27 cellular contexts compared by ENCODE assay signal in the genomic region with DNA sequence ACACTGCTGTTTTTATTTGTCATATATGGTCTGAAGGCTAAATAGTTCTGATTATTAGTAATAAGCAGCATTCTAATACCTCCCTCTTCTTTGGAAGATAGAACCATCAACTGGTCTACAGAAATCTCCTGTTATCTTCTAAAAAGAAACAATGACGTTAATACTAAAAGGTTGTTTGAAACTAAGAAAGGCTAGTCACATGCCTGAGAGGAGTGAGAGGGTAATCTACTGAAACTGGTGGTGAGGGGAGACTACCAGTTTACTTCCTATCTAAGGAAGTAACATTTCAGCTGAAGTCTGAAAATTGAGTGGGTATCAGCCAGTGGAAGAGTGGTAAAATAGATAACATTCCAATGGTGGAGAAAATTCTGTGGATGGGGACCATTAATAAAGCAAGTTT.
"Had no signal": no experiment of that assay in that cellular context is flagged by ENCODE, and none has a peak within 500 bp of the region (broad histone marks: within the 10 kb centered on the region; RNA-seq: fewer than 3 reads in every experiment).

No MANE protein-coding gene starts in this region.

- FAIRE-seq: frontal cortex had no signal

- H3K9ac ChIP-seq: neural progenitor cell had no signal

- H3K4me3 Mint-ChIP-seq: activated CD4-positive, alpha-beta T cell treated with anti-CD3 and anti-CD28 coated beads, Interleukin-2, amount 10 ng/mL, durations not matched to agents 7 days and 5 days; effector memory CD8-positive, alpha-beta T cell; naive B cell; neural progenitor cell had no signal

- H3K4me2 ChIP-seq: hepatocyte, neural progenitor cell had no signal

- H3K27me3 ChIP-seq: adrenal gland, ascending aorta, colonic mucosa, dorsolateral prefrontal cortex, esophagus muscularis mucosa, hepatocyte, left lung, neural progenitor cell, testis, uterus had no signal

- ATAC-seq: activated CD4-positive, CD25-positive, alpha-beta regulatory T cell treated with anti-CD3 and anti-CD28 coated beads, Interleukin-2, amount 50 U/mL, for 24 hours; effector memory CD8-positive, alpha-beta T cell; left lung had no signal

- H3K9me3 ChIP-seq: adrenal gland, ascending aorta, colonic mucosa, esophagus muscularis mucosa, left lung, testis, uterus had no signal

- H2AFZ ChIP-seq: hepatocyte, neural progenitor cell had no signal

- H3K4me3 ChIP-seq: adrenal gland, ascending aorta, colonic mucosa, dorsolateral prefrontal cortex, esophagus muscularis mucosa, hepatocyte, left lung, lung, neural progenitor cell, testis, uterus had no signal

- H3K27me3 Mint-ChIP-seq: activated CD4-positive, alpha-beta T cell treated with anti-CD3 and anti-CD28 coated beads, Interleukin-2, amount 10 ng/mL, durations not matched to agents 7 days and 5 days; effector memory CD8-positive, alpha-beta T cell; naive B cell had no signal

- H3K27ac Mint-ChIP-seq: activated CD4-positive, alpha-beta T cell treated with anti-CD3 and anti-CD28 coated beads, Interleukin-2, amount 10 ng/mL, durations not matched to agents 7 days and 5 days; activated T-helper 2 cell treated with anti-CD3 and anti-CD28 coated beads, Interferon-gamma antibody, Interleukin-2, Interleukin-4, amounts not matched to agents 10 μg/mL and 5 μg/mL and 100 μg/mL, durations not matched to agents 14 hours and 24 hours and 36 hours; neural progenitor cell had no signal

- H3K4me1 Mint-ChIP-seq: activated CD4-positive, alpha-beta T cell treated with anti-CD3 and anti-CD28 coated beads, Interleukin-2, amount 10 ng/mL, durations not matched to agents 7 days and 5 days; naive B cell; neural progenitor cell had no signal

- H3K36me3 ChIP-seq: uterus had no signal

- H3K27ac ChIP-seq: adrenal gland, ascending aorta, colonic mucosa, dorsolateral prefrontal cortex, esophagus muscularis mucosa, hepatocyte, left lung, neural progenitor cell, testis, uterus had no signal

- H3K4me1 ChIP-seq: adrenal gland, ascending aorta, colonic mucosa, esophagus muscularis mucosa, left lung, neural progenitor cell, testis, uterus had no signal

- DNase-seq: activated CD4-positive, alpha-beta T cell treated with anti-CD3 and anti-CD28 coated beads, Interleukin-2, amount 10 ng/mL, durations not matched to agents 7 days and 5 days; activated naive CD4-positive, alpha-beta T cell; activated T-cell treated with anti-CD3 and anti-CD28 coated beads, Interleukin-2, amount 50 U/mL, for 1 hour; adrenal gland; colonic mucosa; dorsolateral prefrontal cortex; effector memory CD8-positive, alpha-beta T cell; glutamatergic neuron; kidney glomerular epithelial cell; left lung; naive B cell; posterior cingulate gyrus; stimulated activated CD4-positive, alpha-beta T cell treated with anti-CD3 and anti-CD28 coated beads, Interleukin-2, amount 100 ng/mL, for 48 hours; stimulated activated CD8-positive, alpha-beta memory T cell treated with anti-CD3 and anti-CD28 coated beads, Interleukin-4, amount 100 ng/mL, for 48 hours; stimulated activated naive CD4-positive, alpha-beta T cell; T-helper 9 cell; testis; trophoblast cell; uterus had no signal

- H3K79me2 ChIP-seq: hepatocyte had no signal

- H3K9me3 Mint-ChIP-seq: activated CD4-positive, alpha-beta T cell treated with anti-CD3 and anti-CD28 coated beads, Interleukin-2, amount 10 ng/mL, durations not matched to agents 7 days and 5 days; activated T-helper 2 cell treated with anti-CD3 and anti-CD28 coated beads, Interferon-gamma antibody, Interleukin-2, Interleukin-4, amounts not matched to agents 10 μg/mL and 5 μg/mL and 100 μg/mL, durations not matched to agents 14 hours and 24 hours and 36 hours; effector memory CD8-positive, alpha-beta T cell; naive B cell; neural progenitor cell had no signal
